Comparison of ENCODE assay signal across 24 cellular contexts in the genomic region with DNA sequence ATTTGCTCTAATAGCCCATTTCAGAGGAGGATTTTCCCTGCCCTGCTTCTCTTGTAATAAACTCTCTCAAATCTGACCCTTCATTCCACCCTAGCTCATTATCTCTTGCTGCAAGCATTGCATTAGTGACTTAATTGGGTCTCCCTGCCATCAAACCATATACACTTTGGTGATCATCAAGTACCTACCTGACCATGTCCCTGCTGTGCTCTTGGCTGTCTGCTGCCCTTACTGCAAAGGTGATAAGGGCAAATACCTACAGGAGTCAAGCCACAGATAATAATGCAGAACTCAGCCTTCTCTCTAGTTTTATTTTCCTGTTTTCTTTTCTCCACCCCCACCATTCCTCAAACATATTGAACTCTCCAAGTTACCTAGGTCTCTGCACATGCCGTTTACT.
DNase-seq lines count a peak whose midpoint lies in the region; ATAC-seq and TF ChIP-seq lines count a peak whose summit lies in the region.
"Had no signal": no experiment of that assay in that cellular context is flagged by ENCODE, and none has a peak within 500 bp of the region (broad histone marks: within the 10 kb centered on the region; RNA-seq: fewer than 3 reads in every experiment).

No MANE protein-coding gene starts in this region.

- no peaks in the 10 kb centered on the region for H3K9me3 Mint-ChIP-seq in WTC11

- CTCF ChIA-PET in WTC11 (lab: Charles Lee) = interaction anchor here (5.1 kb wide), 1 partner anchor 11 kb away, joined by 33 read pairs; no protein-coding TSS in a partner anchor

- DNase-seq in DMS79 treated with DMSO at 0.1 percent for 48 hours (lab: John Stamatoyannopoulos, UW) = peak; percentile 35
- no peak for DNase-seq in DMS79 (lab: John Stamatoyannopoulos, UW)
- peak; percentile 85 for DNase-seq in LNCaP clone FGC (ENCODE audit: low read depth)
- peak; percentile 70 for DNase-seq in NCI-H2227 (lab: John Stamatoyannopoulos, UW; ENCODE audit: unreplicated experiment)
- no peak for DNase-seq in WTC11 (ENCODE audit: low spot score)
- DNase-seq in HuH-7 (ENCODE audit: low spot score) = no peak
- no peak for DNase-seq in middle frontal gyrus (ENCODE audit: extremely low spot score, low spot score)
- DNase-seq: ACHN; Caco-2; CD4-positive, alpha-beta memory T cell; DMS 273 treated with DMSO at 0.1 percent for 48 hours; GDM1; GOT3; MM.1S; NCI-H1048; NCI-H1694 treated with DMSO at 0.1 percent for 48 hours; NCI-H2081 treated with DMSO at 0.1 percent for 48 hours; NCI-H526 treated with DMSO at 0.1 percent for 48 hours; Peyer's patch; SJCRH30; T-cell had no signal

- peak overlapping the region; percentile 42 for H3K27ac Mint-ChIP-seq in WTC11
- H3K27ac Mint-ChIP-seq: CD4-positive, alpha-beta memory T cell; T-cell had no signal

- ATAC-seq in WTC11 (peak; percentile 33), HG03571 (IDR thresholded peaks at IDR 0.05; ENCODE audit: unreplicated experiment) (no peak)
- ATAC-seq: K562, T-cell had no signal

- H3K4me1 Mint-ChIP-seq in WTC11 = peaks cover 48% of the 10 kb centered on the region
- H3K4me1 Mint-ChIP-seq: CD4-positive, alpha-beta memory T cell; T-cell had no signal

- no peaks in the 10 kb centered on the region for H3K36me3 Mint-ChIP-seq in WTC11
- H3K36me3 Mint-ChIP-seq: CD4-positive, alpha-beta memory T cell; T-cell had no signal

- H3K4me3 ChIP-seq in LNCaP clone FGC (ENCODE audit: low read depth, low read length) = no peak overlapping the region
- H3K4me3 ChIP-seq: BLaER1, K562, Peyer's patch, SJCRH30 had no signal

- POLR2A ChIA-PET in WTC11 (lab: Charles Lee) = no interaction called here

- no peak for TF ChIP-seq CTCF in LNCaP clone FGC (IDR thresholded peaks at IDR 0.05; ENCODE audit: control insufficient read depth, extremely low read depth, insufficient read depth)
- no peak for TF ChIP-seq CTCF in WTC11 (IDR thresholded peaks at IDR 0.05)

- H3K27me3 Mint-ChIP-seq in WTC11 (ENCODE audit: low read depth) = no peaks in the 10 kb centered on the region
- H3K27me3 Mint-ChIP-seq: CD4-positive, alpha-beta memory T cell; T-cell had no signal

- no peak overlapping the region for H3K4me3 Mint-ChIP-seq in WTC11
- H3K4me3 Mint-ChIP-seq: CD4-positive, alpha-beta memory T cell; T-cell had no signal

TF ChIP-seq in WTC11, 78 proteins besides CTCF, POLR2A, EP300 and RAD21:
- TF ChIP-seq ZNF121 (CRISPR knock-in tag; IDR thresholded peaks at IDR 0.05) (no peak), RELA (CRISPR knock-in tag; IDR thresholded peaks at IDR 0.05; ENCODE audit: borderline replicate concordance) (no peak), JAZF1 (CRISPR knock-in tag; IDR thresholded peaks at IDR 0.05) (no peak), NFE2L1 (CRISPR knock-in tag; IDR thresholded peaks at IDR 0.05) (no peak)
- TF ChIP-seq, protein P1, sequence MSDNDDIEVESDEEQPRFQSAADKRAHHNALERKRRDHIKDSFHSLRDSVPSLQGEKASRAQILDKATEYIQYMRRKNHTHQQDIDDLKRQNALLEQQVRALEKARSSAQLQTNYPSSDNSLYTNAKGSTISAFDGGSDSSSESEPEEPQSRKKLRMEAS (CRISPR knock-in tag; IDR thresholded peaks at IDR 0.05) = no peak
- TF ChIP-seq, protein P2, sequence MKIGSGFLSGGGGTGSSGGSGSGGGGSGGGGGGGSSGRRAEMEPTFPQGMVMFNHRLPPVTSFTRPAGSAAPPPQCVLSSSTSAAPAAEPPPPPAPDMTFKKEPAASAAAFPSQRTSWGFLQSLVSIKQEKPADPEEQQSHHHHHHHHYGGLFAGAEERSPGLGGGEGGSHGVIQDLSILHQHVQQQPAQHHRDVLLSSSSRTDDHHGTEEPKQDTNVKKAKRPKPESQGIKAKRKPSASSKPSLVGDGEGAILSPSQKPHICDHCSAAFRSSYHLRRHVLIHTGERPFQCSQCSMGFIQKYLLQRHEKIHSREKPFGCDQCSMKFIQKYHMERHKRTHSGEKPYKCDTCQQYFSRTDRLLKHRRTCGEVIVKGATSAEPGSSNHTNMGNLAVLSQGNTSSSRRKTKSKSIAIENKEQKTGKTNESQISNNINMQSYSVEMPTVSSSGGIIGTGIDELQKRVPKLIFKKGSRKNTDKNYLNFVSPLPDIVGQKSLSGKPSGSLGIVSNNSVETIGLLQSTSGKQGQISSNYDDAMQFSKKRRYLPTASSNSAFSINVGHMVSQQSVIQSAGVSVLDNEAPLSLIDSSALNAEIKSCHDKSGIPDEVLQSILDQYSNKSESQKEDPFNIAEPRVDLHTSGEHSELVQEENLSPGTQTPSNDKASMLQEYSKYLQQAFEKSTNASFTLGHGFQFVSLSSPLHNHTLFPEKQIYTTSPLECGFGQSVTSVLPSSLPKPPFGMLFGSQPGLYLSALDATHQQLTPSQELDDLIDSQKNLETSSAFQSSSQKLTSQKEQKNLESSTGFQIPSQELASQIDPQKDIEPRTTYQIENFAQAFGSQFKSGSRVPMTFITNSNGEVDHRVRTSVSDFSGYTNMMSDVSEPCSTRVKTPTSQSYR (CRISPR knock-in tag; IDR thresholded peaks at IDR 0.05) = no peak
- TF ChIP-seq, protein P3, sequence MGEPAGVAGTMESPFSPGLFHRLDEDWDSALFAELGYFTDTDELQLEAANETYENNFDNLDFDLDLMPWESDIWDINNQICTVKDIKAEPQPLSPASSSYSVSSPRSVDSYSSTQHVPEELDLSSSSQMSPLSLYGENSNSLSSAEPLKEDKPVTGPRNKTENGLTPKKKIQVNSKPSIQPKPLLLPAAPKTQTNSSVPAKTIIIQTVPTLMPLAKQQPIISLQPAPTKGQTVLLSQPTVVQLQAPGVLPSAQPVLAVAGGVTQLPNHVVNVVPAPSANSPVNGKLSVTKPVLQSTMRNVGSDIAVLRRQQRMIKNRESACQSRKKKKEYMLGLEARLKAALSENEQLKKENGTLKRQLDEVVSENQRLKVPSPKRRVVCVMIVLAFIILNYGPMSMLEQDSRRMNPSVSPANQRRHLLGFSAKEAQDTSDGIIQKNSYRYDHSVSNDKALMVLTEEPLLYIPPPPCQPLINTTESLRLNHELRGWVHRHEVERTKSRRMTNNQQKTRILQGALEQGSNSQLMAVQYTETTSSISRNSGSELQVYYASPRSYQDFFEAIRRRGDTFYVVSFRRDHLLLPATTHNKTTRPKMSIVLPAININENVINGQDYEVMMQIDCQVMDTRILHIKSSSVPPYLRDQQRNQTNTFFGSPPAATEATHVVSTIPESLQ (CRISPR knock-in tag; IDR thresholded peaks at IDR 0.05) = no peak
TF ChIP-seq in WTC11: peak in this region for 0.

Comparison
In these comparisons a context has a peak if more than half of its experiments do, and no peak if none do; other contexts are left out.
1. DNase-seq: peak in DMS79 treated with DMSO at 0.1 percent for 48 hours (single experiment), LNCaP clone FGC (single experiment) and NCI-H2227 (single experiment); none in DMS79 (single experiment), WTC11 (single experiment), HuH-7 (single experiment) and middle frontal gyrus (single experiment).